ENCODE assay signal across 16 cellular contexts in the genomic region with DNA sequence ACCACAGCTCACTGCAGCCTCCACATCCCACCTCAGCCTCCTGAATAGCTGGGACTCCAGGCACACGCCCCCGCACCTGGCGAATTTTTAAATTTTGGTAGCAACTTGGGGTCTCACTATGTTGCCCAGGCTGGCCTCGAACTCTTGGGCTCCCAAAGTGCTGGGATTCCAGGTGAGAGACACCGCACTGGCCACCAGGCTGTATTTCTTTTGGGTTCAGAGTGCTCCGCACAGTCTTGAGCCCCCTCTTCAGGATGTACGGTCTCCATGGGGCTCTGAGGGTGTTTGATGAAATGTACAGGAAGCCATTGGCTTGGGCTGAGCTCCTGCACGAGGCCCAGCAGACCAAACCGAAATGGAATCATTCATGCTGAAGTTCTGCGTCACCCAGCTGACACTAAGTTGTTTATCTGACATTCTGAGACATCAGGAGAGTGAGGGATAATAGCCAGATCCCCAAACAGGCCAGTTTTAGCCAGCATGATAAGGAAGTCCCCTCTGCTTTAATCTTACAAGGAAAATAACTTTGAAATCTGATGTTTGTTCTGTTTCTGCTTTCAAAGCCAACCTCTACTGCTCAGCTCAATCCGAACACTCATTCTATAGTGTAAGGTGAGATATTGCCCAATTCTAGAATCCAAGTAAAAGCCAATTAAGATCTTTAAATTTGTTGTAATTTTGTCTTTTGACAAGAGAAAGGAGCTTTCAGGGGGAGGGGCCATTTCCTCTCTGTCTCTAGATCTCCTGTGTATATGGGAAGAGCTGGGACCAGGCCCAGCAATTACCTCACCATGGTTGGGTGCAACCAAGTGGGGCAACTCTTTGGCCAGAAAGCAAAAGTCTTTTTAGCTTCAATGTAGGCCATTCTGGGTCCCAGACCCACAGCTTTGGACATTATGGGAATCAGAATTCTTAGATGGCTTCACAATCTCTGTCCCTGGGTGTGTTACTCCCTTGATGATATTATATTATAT. TPM values are rescaled to one million over a fixed set of nuclear protein-coding genes. Genes with fewer than 3 reads are reported as not detected.
A peak's percentile ranks its signal among the peaks of the same experiment; 100 is the strongest.
DNase-seq lines count a peak whose midpoint lies in the region; ATAC-seq and TF ChIP-seq lines count a peak whose summit lies in the region.
"Had no signal": no experiment of that assay in that cellular context is flagged by ENCODE, and none has a peak within 500 bp of the region (broad histone marks: within the 10 kb centered on the region; RNA-seq: fewer than 3 reads in every experiment).

No MANE protein-coding gene starts in this region.

- H3K27me3 ChIP-seq in BE2C, result no peaks in the 10 kb centered on the region

- H3K4me3 Mint-ChIP-seq in WTC11 (no peak overlapping the region), mesothelial cell of epicardium (no peak overlapping the region)
- H3K4me3 Mint-ChIP-seq: HFFc6 had no signal

- CTCF ChIA-PET in WTC11 (lab: Charles Lee), result interaction anchor here (1.4 to 5.9 kb wide), 4 partner anchors 11 to 63 kb away, joined by 5 to 48 read pairs (median 6); partner anchors contain the start of gene GPR142

- no peak overlapping the region for H3K4me3 ChIP-seq in BE2C (ENCODE audit: low read depth, low read length)

- POLR2A ChIA-PET in WTC11 (lab: Charles Lee), result no interaction called here

- ATAC-seq in WTC11, result no peak
- no peak for ATAC-seq in HG03442 (IDR thresholded peaks at IDR 0.05; ENCODE audit: unreplicated experiment)
- no peak for ATAC-seq in HG02840 (IDR thresholded peaks at IDR 0.05; ENCODE audit: low FRiP score, unreplicated experiment)
- ATAC-seq in GM18511 (IDR thresholded peaks at IDR 0.05; ENCODE audit: unreplicated experiment), result no peak

- H3K4me1 Mint-ChIP-seq in WTC11 (peaks cover 27% of the 10 kb centered on the region), mesothelial cell of epicardium (peaks cover 20% of the 10 kb centered on the region)

- no peak overlapping the region for H3K27ac Mint-ChIP-seq in WTC11
- peak overlapping the region; percentile 83 for H3K27ac Mint-ChIP-seq in mesothelial cell of epicardium
- H3K27ac Mint-ChIP-seq: HFFc6 had no signal

- H3K9me3 Mint-ChIP-seq in WTC11 (no peaks in the 10 kb centered on the region), mesothelial cell of epicardium (no peaks in the 10 kb centered on the region)

- TF ChIP-seq CTCF in BE2C (IDR thresholded peaks at IDR 0.05; ENCODE audit: low read depth, low read length) (no peak), WTC11 (IDR thresholded peaks at IDR 0.05) (no peak), mesothelial cell of epicardium (IDR thresholded peaks at IDR 0.05; ENCODE audit: unreplicated experiment) (no peak)

- peaks cover 4% of the 10 kb centered on the region for H3K27me3 Mint-ChIP-seq in WTC11 (ENCODE audit: low read depth)
- no peaks in the 10 kb centered on the region for H3K27me3 Mint-ChIP-seq in mesothelial cell of epicardium (ENCODE audit: low read depth)

- H3K9me3 ChIP-seq in BE2C, result no peaks in the 10 kb centered on the region

- H3K4me1 ChIP-seq in BE2C, result peaks cover 26% of the 10 kb centered on the region

- H3K36me3 Mint-ChIP-seq in WTC11 (no peaks in the 10 kb centered on the region), mesothelial cell of epicardium (no peaks in the 10 kb centered on the region)

- DNase-seq in BE2C (peak; percentile 58), ELF-1 (ENCODE audit: low read depth, low spot score) (peak; percentile 68), WTC11 (ENCODE audit: low spot score) (no peak), mesothelial cell of epicardium (ENCODE audit: low spot score in 2 of 2, unreplicated experiment in 2 of 2) (no peak), MV-4-11 (lab: John Stamatoyannopoulos, UW) (no peak)
- DNase-seq: HFFc6, MM.1S, NCI-H187, NCI-H446, NCI-H69, SHP77 treated with DMSO at 0.1 percent for 48 hours had no signal

- no peaks in the 10 kb centered on the region for H3K36me3 ChIP-seq in BE2C

TF ChIP-seq in WTC11, 78 proteins besides CTCF, POLR2A, EP300 and RAD21:
- TF ChIP-seq, protein P1, sequence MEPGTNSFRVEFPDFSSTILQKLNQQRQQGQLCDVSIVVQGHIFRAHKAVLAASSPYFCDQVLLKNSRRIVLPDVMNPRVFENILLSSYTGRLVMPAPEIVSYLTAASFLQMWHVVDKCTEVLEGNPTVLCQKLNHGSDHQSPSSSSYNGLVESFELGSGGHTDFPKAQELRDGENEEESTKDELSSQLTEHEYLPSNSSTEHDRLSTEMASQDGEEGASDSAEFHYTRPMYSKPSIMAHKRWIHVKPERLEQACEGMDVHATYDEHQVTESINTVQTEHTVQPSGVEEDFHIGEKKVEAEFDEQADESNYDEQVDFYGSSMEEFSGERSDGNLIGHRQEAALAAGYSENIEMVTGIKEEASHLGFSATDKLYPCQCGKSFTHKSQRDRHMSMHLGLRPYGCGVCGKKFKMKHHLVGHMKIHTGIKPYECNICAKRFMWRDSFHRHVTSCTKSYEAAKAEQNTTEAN (CRISPR knock-in tag; IDR thresholded peaks at IDR 0.05), result no peak
- TF ChIP-seq ZNF121 (CRISPR knock-in tag; IDR thresholded peaks at IDR 0.05), result 0 out of 2 replicates have a peak, but pooled peaks have one; percentile 11

RNA-seq across cellular contexts. Expression of gene GPR142, which starts 23.7 kb away (rescaled TPM):
- not detected for polyA plus RNA-seq in BE2C (2012; ENCODE audit: insufficient read depth, insufficient read length, low read depth)
- 0.25 to 0.73 TPM in 2 of 3 replicates, not detected in the other for total RNA-seq in WTC11 (2021)
- 0.18 TPM in 1 of 3 replicates, not detected in the others for total RNA-seq in mesothelial cell of epicardium
- total RNA-seq: H1, HFFc6 had no signal

RNA-seq across cellular contexts. Expression of gene BTBD17, which starts 29.3 kb away (rescaled TPM):
- polyA plus RNA-seq in BE2C (2012; ENCODE audit: insufficient read depth, insufficient read length, low read depth), result 1.0 TPM
- total RNA-seq in WTC11 (2021) (0.94 to 2.1 TPM (median 2.0 TPM) in 3 replicates), mesothelial cell of epicardium (0.11 to 0.16 TPM in 2 of 3 replicates, not detected in the other)
- total RNA-seq: HFFc6 had no signal

RNA-seq across cellular contexts. Expression of gene GPRC5C, which starts 40.9 kb away (rescaled TPM):
- polyA plus RNA-seq in BE2C (2012; ENCODE audit: insufficient read depth, insufficient read length, low read depth), result 17.4 TPM
- total RNA-seq in WTC11 (2021) (19.6 to 20.7 TPM (median 20.6 TPM) in 3 replicates), mesothelial cell of epicardium (37.2 to 44.2 TPM (median 38.7 TPM) in 3 replicates)
- total RNA-seq: A673, HFFc6 had no signal

Comparison
In these comparisons a context has a peak if more than half of its experiments do, and no peak if none do; other contexts are left out.
1. DNase-seq: peak in BE2C (single experiment) and ELF-1 (single experiment); none in WTC11 (single experiment), mesothelial cell of epicardium (0 of 2) and MV-4-11 (single experiment).